Comparison of ENCODE assay signal across 8 cellular contexts in the genomic region with DNA sequence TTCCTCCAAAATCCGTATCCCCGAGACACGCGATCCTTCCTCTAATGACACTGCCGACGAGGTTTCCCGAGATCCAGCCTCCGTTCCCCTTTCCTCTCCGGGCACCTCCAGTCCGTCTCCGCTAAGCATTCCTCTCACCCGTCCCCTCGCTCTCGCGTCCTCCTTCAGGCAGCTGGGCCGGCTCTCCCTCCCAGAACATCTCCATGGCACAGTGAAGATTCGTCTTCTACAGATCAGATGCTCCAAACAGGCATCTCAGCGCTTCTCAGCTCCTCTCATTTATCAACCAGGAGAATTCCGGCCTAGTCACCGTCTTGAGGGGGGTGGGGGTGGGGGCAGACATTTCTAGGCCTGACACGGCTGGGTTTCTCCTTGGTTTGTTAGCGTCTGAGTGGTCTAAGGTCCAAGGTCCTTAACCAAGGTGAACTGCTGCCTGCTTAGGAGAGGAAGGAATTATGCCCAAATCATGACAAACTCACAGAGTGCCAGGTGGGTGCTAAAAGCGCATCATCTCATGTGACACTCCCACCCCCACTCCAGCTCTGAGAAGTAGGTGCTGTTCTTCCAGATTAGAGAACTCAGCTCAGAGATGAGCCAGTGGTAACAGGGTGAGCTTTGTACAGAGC. TPM values are rescaled to one million over a fixed set of nuclear protein-coding genes. Genes with fewer than 3 reads are reported as not detected.
A peak's percentile ranks its signal among the peaks of the same experiment; 100 is the strongest.
DNase-seq lines count a peak whose midpoint lies in the region; ATAC-seq, FAIRE-seq and TF ChIP-seq lines count a peak whose summit lies in the region.

A gene (minus strand): TSS at position 457 of the 626 bp plus-strand sequence. CDS start 7,976 bp downstream, outside the sequence.

- peak within 1 kb of the TSS; percentile 89 for H3K4me3 Mint-ChIP-seq in CD4-positive, alpha-beta T cell

- no peak within 1 kb of the TSS for H3K4me3 ChIP-seq in KMS-11 (IDR thresholded peaks at IDR 0.05; ENCODE audit: insufficient read depth, low read depth, low read length)
- no peak within 1 kb of the TSS; the same call in 1 of the 2 replicates for H3K4me3 ChIP-seq in GM12878
- H3K4me3 ChIP-seq in kidney epithelial cell (ENCODE audit: low read depth, low read length): peak within 1 kb of the TSS; percentile 62
- peak within 1 kb of the TSS; percentile 50 to 61 (median 54) for H3K4me3 ChIP-seq in stomach

- TF ChIP-seq RAD21 in GM12878 (IDR thresholded peaks at IDR 0.05; ENCODE audit: insufficient read depth, low read depth, low read length): no peak

- H3K36me3 Mint-ChIP-seq in CD4-positive, alpha-beta T cell (ENCODE audit: low read depth): no peaks in the 10 kb centered on the region

- RAD21 ChIA-PET in GM12878 (lab: Charles Lee; ENCODE audit: unreplicated experiment): no interaction called here

- TF ChIP-seq CTCF in CD4-positive, alpha-beta T cell (IDR thresholded peaks at IDR 0.05): no peak
- no peak for TF ChIP-seq CTCF in KMS-11 (conservative IDR thresholded peaks at IDR 0.05; ENCODE audit: low read depth, low read length)
- TF ChIP-seq CTCF in GM12878 (IDR thresholded peaks at IDR 0.05 in 2 of 3, conservative IDR thresholded peaks at IDR 0.05 in 1 of 3; ENCODE audit: control insufficient read depth in 2 of 3, extremely low read depth in 1 of 3, insufficient read depth in 1 of 3, low read depth in 3 of 3, low read length in 3 of 3): no peak
- TF ChIP-seq CTCF in kidney epithelial cell (IDR thresholded peaks at IDR 0.05; ENCODE audit: insufficient read depth, low read length, poor library complexity, severe bottlenecking): no peak
- no peak for TF ChIP-seq CTCF in stomach (IDR thresholded peaks at IDR 0.05)

- H3K27ac Mint-ChIP-seq in CD4-positive, alpha-beta T cell: no peak within 1 kb of the TSS

- H3K4me1 ChIP-seq in KMS-11 (ENCODE audit: low read depth, poor library complexity, severe bottlenecking) (no peaks in the 10 kb centered on the region), GM12878 (ENCODE audit: control insufficient read depth, insufficient read depth, low read length) (no peaks in the 10 kb centered on the region), stomach (peaks cover 12 to 18% (median 14%) of the 10 kb centered on the region in 4 donors)

- no peak for FAIRE-seq in GM12878 (lab: Jason Lieb, UNC)

- H3K27me3 ChIP-seq in CD4-positive, alpha-beta T cell (ENCODE audit: control insufficient read depth, insufficient read depth, low read length): peaks cover 64% of the 10 kb centered on the region
- H3K27me3 ChIP-seq in KMS-11 (ENCODE audit: insufficient read depth, low read depth) (peaks cover 29% of the 10 kb centered on the region), GM12878 (replicated peaks in 1 of 2; ENCODE audit: control insufficient read depth in 2 of 2, insufficient read depth in 2 of 2, low read length in 1 of 2) (peaks cover 17 to 21% of the 10 kb centered on the region in 2 experiments), kidney epithelial cell (ENCODE audit: control insufficient read depth, insufficient read depth, low read length) (no peaks in the 10 kb centered on the region), stomach (peaks cover 0 to 67% (median 26%) of the 10 kb centered on the region in 3 donors)

- CTCF ChIA-PET in CD4-positive, alpha-beta T cell (lab: Charles Lee): interaction anchor here (0.6 kb wide), 1 partner anchor 21 kb away, joined by 3 read pairs; no protein-coding TSS in a partner anchor
- CTCF ChIA-PET in GM12878 (lab: Yijun Ruan, JAX): interaction anchor here (0.6 to 0.8 kb wide), 2 partner anchors 29 to 35 kb away, joined by 3 to 4 read pairs; no protein-coding TSS in a partner anchor

- no peaks in the 10 kb centered on the region for H4K20me1 ChIP-seq in KMS-11 (ENCODE audit: insufficient read depth)
- H4K20me1 ChIP-seq in GM12878 (ENCODE audit: control insufficient read depth, insufficient read depth): no peaks in the 10 kb centered on the region

- H2AFZ ChIP-seq in KMS-11 (ENCODE audit: low read depth) (peak within 1 kb of the TSS; percentile 34; the same call in 1 of the 2 replicates), GM12878 (ENCODE audit: control insufficient read depth, low read depth, low read length) (peak within 1 kb of the TSS; percentile 44)

- SMC1A ChIA-PET in GM12878 (lab: Charles Lee; ENCODE audit: uncharacterized antibody, unreplicated experiment): interaction anchor here (0.5 to 1.2 kb wide), 2 partner anchors 9 to 474 kb away, joined by 3 to 4 read pairs; no protein-coding TSS in a partner anchor

- H3K9ac ChIP-seq in KMS-11: no peak within 1 kb of the TSS
- H3K9ac ChIP-seq in GM12878 (ENCODE audit: control insufficient read depth, insufficient read depth, low read length): no peak within 1 kb of the TSS

- H3K79me2 ChIP-seq in KMS-11 (ENCODE audit: insufficient read depth, low read depth) (no peaks in the 10 kb centered on the region), GM12878 (ENCODE audit: control insufficient read depth, insufficient read depth, low read length) (no peaks in the 10 kb centered on the region)

- no peaks in the 10 kb centered on the region for H3K9me3 ChIP-seq in CD4-positive, alpha-beta T cell (ENCODE audit: control insufficient read depth, low read length)
- H3K9me3 ChIP-seq in GM12878 (replicated peaks; ENCODE audit: control insufficient read depth, insufficient read depth, low read length) (no peaks in the 10 kb centered on the region), stomach (no peaks in the 10 kb centered on the region)

- H3K27me3 Mint-ChIP-seq in CD4-positive, alpha-beta T cell: peaks cover 75% of the 10 kb centered on the region

- H3K27ac ChIP-seq in CD4-positive, alpha-beta T cell (ENCODE audit: low read depth, low read length): no peak within 1 kb of the TSS
- H3K27ac ChIP-seq in KMS-11 (no peak within 1 kb of the TSS), GM12878 (ENCODE audit: control insufficient read depth, insufficient read depth) (no peak within 1 kb of the TSS), stomach (peak within 1 kb of the TSS in 1 of 5 donors; percentile 46)

- H3K4me2 ChIP-seq in KMS-11 (peak within 1 kb of the TSS; percentile 39), GM12878 (ENCODE audit: control insufficient read depth, insufficient read depth) (peak within 1 kb of the TSS; percentile 72)

- peaks cover 19% of the 10 kb centered on the region for H3K4me1 Mint-ChIP-seq in CD4-positive, alpha-beta T cell (ENCODE audit: low read depth)

- TF ChIP-seq POLR2A in GM12878 (IDR thresholded peaks at IDR 0.05; ENCODE audit: low read depth, low read length) (no peak), stomach (IDR thresholded peaks at IDR 0.05) (no peak)

- intact Hi-C loops in CD4-positive, alpha-beta T cell (cut with DNase I, micrococcal nuclease): no loop called here
- intact Hi-C loops in GM12878 (cut with micrococcal nuclease; ENCODE audit: unreplicated experiment): no loop called here
- intact Hi-C loops in stomach (cut with DNase I; ENCODE audit: low total_unique reads): no loop called here

- peak in 1 of 10 experiments; percentile 8 for DNase-seq in CD4-positive, alpha-beta T cell
- DNase-seq in GM12878 (ENCODE audit: low read depth, low spot score) (no peak), kidney epithelial cell (ENCODE audit: low read depth) (no peak), stomach (no peak), NCI-H774 (lab: John Stamatoyannopoulos, UW) (no peak)

- in situ Hi-C loops in GM12878 (cut with MboI): no loop called here

- POLR2A ChIA-PET in CD4-positive, alpha-beta T cell (lab: Charles Lee): interaction anchor here (0.6 kb wide), 1 partner anchor 9 kb away, joined by 3 read pairs; no protein-coding TSS in a partner anchor
- POLR2A ChIA-PET in GM12878 (lab: Charles Lee): no interaction called here

- TF ChIP-seq EP300 in GM12878 (IDR thresholded peaks at IDR 0.05; ENCODE audit: borderline replicate concordance in 1 of 2, control insufficient read depth in 1 of 2, low read depth in 2 of 2, low read length in 2 of 2) (no peak), stomach (IDR thresholded peaks at IDR 0.05) (no peak)

- BruUV-seq in GM12878 (replicated peaks; lab: Mats Ljungman, UMichigan): no TSS peak

- no peak for ATAC-seq in CD4-positive, alpha-beta T cell (ENCODE audit: poor library complexity)
- ATAC-seq in GM12878 (no peak), HG03354 (IDR thresholded peaks at IDR 0.05; ENCODE audit: poor library complexity, severe bottlenecking, unreplicated experiment) (no peak), GM19023 (IDR thresholded peaks at IDR 0.05; ENCODE audit: unreplicated experiment) (no peak)

- no peaks in the 10 kb centered on the region for H3K9me3 Mint-ChIP-seq in CD4-positive, alpha-beta T cell

- WGBS in GM12878 (ENCODE audit: insufficient coverage, insufficient replicate concordance, low lambda C conversion rate, missing lambda C conversion rate): 47% methylated on average over 23 of the region's 23 CpGs
- 16 to 25% (median 19%) methylated on average over 23 of the region's 23 CpGs for WGBS in stomach, 5 donors

- no peaks in the 10 kb centered on the region for H3K36me3 ChIP-seq in KMS-11 (ENCODE audit: insufficient read depth)
- H3K36me3 ChIP-seq in GM12878 (ENCODE audit: control insufficient read depth in 2 of 2, insufficient read depth in 2 of 2, low read length in 1 of 2): no peaks in the 10 kb centered on the region
- H3K36me3 ChIP-seq in kidney epithelial cell (ENCODE audit: control insufficient read depth, insufficient read depth, low read length): no peaks in the 10 kb centered on the region
- no peaks in the 10 kb centered on the region for H3K36me3 ChIP-seq in stomach

TF ChIP-seq in GM12878, 131 proteins besides CTCF, POLR2A, EP300 and RAD21 (continues in another document):
- TF ChIP-seq HDGF (IDR thresholded peaks at IDR 0.05): no peak

RNA-seq across cellular contexts. Expression of the gene that starts here (rescaled TPM):
- not detected for total RNA-seq in CD4-positive, alpha-beta T cell
- 0.51 and 0.61 TPM in 2 replicates for total RNA-seq in GM12878 (2013; cell fraction: nucleolus; rRNA removed)
- 0.87 and 1.0 TPM in 2 replicates for total RNA-seq in GM12878 (2014; rRNA removed)
- 0.37 and 0.40 TPM in 2 replicates for total RNA-seq in GM12878 (2014; rRNA removed; fragmentation: Illumina TruSeq; extraction: Trizol)
- total RNA-seq in GM12878 (2021): 0.69 and 0.98 TPM in 2 replicates
- polyA plus RNA-seq in GM12878 (2011; ENCODE audit: low read depth): 1.1 TPM
- not detected in 2 replicates for polyA plus RNA-seq in GM12878 (2011; rRNA removed)
- polyA plus RNA-seq in GM12878 (2011; cell fraction: cytosol; rRNA removed): under 0.01 and 0.03 TPM in 2 replicates
- 0.10 and 0.18 TPM in 2 replicates for polyA plus RNA-seq in GM12878 (2011; cell fraction: nucleus; rRNA removed)
- polyA plus RNA-seq in GM12878 (2012): 0.47 and 0.63 TPM in 2 replicates
- 0.10 and 0.38 TPM in 2 replicates for polyA plus RNA-seq in GM12878 (2014; fragmentation: Illumina TruSeq; extraction: Trizol)
- polyA plus RNA-seq in GM12878 (2014; fragmentation: Nextera tagmentation; extraction: Ambion mirVana): not detected
- polyA plus RNA-seq in GM12878 (2014; rRNA removed): 0.74 and 0.77 TPM in 2 replicates
- not detected for polyA plus RNA-seq in GM12878 (2016; fragmentation: Nextera tagmentation; extraction: Ambion mirVana)
- 0.05 and 0.22 TPM in 2 replicates for polyA minus RNA-seq in GM12878 (2011; rRNA and poly(A)+ RNA removed)
- polyA minus RNA-seq in GM12878 (2011; cell fraction: cytosol; rRNA and poly(A)+ RNA removed): 1.3 and 1.5 TPM in 2 replicates
- polyA minus RNA-seq in GM12878 (2011; cell fraction: nucleus; rRNA and poly(A)+ RNA removed): 0.12 and 0.67 TPM in 2 replicates
- 79.4 and 99.9 TPM in 2 replicates for total RNA-seq in kidney epithelial cell
- total RNA-seq in stomach: 100 to 1,000 TPM in 1 of 5 donors, 10 to 100 TPM in 2, 1 to 10 TPM in 2; 7.5 to 134 (median 17.5) TPM
- 10 to 100 TPM in 1 of 3 donors, 1 to 10 TPM in 2; 2.4 to 12.9 (median 6.2) TPM for polyA plus RNA-seq in stomach

Comparison
In these comparisons a context has a peak if more than half of its experiments do, and no peak if none do; other contexts are left out.
1. RNA of the gene that starts here (total RNA-seq): 79.4 to 99.9 TPM in kidney epithelial cell and 7.5 to 134 TPM in stomach; 0.37 to 1.0 TPM in GM12878 and not detected in CD4-positive, alpha-beta T cell; every median in the first group is over 4 times any median in the second.
2. H3K4me3 ChIP-seq: peak in kidney epithelial cell (single experiment) and stomach (4 of 4); none in KMS-11 (single experiment) and GM12878 (single experiment).